Comparison of ENCODE assay signal across 12 cellular contexts in the genomic region with DNA sequence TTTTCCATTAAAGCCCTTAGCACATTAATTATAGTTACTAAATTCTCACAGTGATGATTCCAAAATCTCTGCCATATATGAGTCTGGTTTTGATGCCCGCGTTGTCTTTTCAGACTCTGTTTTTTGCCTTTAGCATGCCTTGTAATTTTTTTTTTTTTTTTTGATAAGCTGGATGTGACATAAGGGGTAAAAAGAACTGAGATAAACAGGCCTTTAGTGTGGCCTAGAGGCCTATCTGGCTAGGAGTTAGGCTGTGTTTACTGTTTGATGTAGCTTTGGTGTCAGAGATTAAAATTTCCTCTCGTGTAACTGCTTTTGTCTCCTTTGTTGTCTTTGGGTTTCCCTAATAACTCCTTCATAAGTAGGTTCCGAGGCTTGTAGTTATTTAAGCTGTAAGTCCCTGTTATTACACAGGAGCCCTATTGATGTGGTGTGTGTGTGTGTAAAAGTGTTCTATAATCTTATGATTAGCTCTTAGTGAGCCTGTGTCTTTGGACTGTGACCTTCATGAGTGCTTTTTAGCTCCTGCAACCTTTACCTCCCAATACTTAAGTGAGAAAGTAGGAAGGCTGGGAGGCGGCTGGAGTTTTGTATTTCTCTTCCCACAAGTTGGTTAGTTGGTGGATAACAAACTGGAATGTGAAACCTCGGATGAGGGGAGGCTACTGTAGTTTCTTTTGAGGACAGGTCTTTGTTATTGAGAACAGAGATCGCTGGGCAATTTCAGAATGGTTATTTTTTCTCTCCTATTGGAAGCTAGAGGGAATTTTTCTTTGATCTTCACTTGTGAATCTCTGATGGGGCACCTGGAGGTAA. TPM values are rescaled to one million over a fixed set of nuclear protein-coding genes. Genes with fewer than 3 reads are reported as not detected.
DNase-seq lines count a peak whose midpoint lies in the region; ATAC-seq and TF ChIP-seq lines count a peak whose summit lies in the region.
"Had no signal": no experiment of that assay in that cellular context is flagged by ENCODE, and none has a peak within 500 bp of the region (broad histone marks: within the 10 kb centered on the region; RNA-seq: fewer than 3 reads in every experiment).

No MANE protein-coding gene starts in this region.

- H3K27me3 Mint-ChIP-seq in CD4-positive, CD25-positive, alpha-beta regulatory T cell, result peaks cover 4% of the 10 kb centered on the region
- no peaks in the 10 kb centered on the region for H3K27me3 Mint-ChIP-seq in WTC11 (ENCODE audit: low read depth)
- no peaks in the 10 kb centered on the region for H3K27me3 Mint-ChIP-seq in activated CD4-positive, alpha-beta memory T cell treated with anti-CD3 and anti-CD28 coated beads for 36 hours
- H3K27me3 Mint-ChIP-seq in activated naive CD4-positive, alpha-beta T cell treated with anti-CD3 and anti-CD28 coated beads for 36 hours (ENCODE audit: low read depth), result no peaks in the 10 kb centered on the region

- H3K4me3 ChIP-seq in CD4-positive, CD25-positive, alpha-beta regulatory T cell (ENCODE audit: low read depth, low read length), result no peak overlapping the region
- H3K4me3 ChIP-seq in HUES48 (ENCODE audit: low read depth, low read length) (peak overlapping the region; percentile 37; the same call in 1 of the 2 replicates), iPS-20b (ENCODE audit: low read length) (peak overlapping the region; percentile 47), tibial artery (no peak overlapping the region)
- H3K4me3 ChIP-seq: upper lobe of right lung had no signal

- no peak for ATAC-seq in CD4-positive, CD25-positive, alpha-beta regulatory T cell (ENCODE audit: low read depth in 2 of 2)
- ATAC-seq in WTC11 (peak; percentile 74), GM18502 (IDR thresholded peaks at IDR 0.05; ENCODE audit: poor library complexity, unreplicated experiment) (no peak)
- ATAC-seq: upper lobe of right lung had no signal

- no peaks in the 10 kb centered on the region for H3K9me3 ChIP-seq in CD4-positive, CD25-positive, alpha-beta regulatory T cell (ENCODE audit: control insufficient read depth in 2 of 2, low read length in 2 of 2)
- H3K9me3 ChIP-seq in HUES48 (ENCODE audit: control insufficient read depth, insufficient read depth, low read length) (no peaks in the 10 kb centered on the region), iPS-20b (ENCODE audit: insufficient read depth, low read depth, low read length) (no peaks in the 10 kb centered on the region), tibial artery (no peaks in the 10 kb centered on the region)
- H3K9me3 ChIP-seq: upper lobe of right lung had no signal

- CTCF ChIA-PET in WTC11 (lab: Charles Lee), result interaction anchor here (0.7 to 1.8 kb wide), 4 partner anchors 17 to 230 kb away, joined by 5 to 10 read pairs (median 6); partner anchors contain the start of genes HS2ST1 and SELENOF
- CTCF ChIA-PET in activated CD4-positive, alpha-beta memory T cell treated with anti-CD3 and anti-CD28 coated beads for 36 hours (lab: Charles Lee), result no interaction called here
- CTCF ChIA-PET in activated naive CD4-positive, alpha-beta T cell treated with anti-CD3 and anti-CD28 coated beads for 36 hours (lab: Charles Lee), result interaction anchor here (0.9 to 1.0 kb wide), 2 partner anchors 20 to 151 kb away, joined by 4 to 6 read pairs; partner anchors contain the start of genes HS2ST1 and SELENOF

- H3K9ac ChIP-seq in HUES48 (ENCODE audit: low read depth, low read length), result 0 out of 2 replicates have a peak overlapping the region, but pooled peaks have one; percentile 6
- H3K9ac ChIP-seq in iPS-20b (ENCODE audit: low read depth, low read length), result peak overlapping the region; percentile 74

- peak overlapping the region in 2 of 4 donors; percentile 6 to 23 for H3K4me3 Mint-ChIP-seq in CD4-positive, CD25-positive, alpha-beta regulatory T cell
- H3K4me3 Mint-ChIP-seq in WTC11, result peak overlapping the region; percentile 58
- no peak overlapping the region for H3K4me3 Mint-ChIP-seq in activated CD4-positive, alpha-beta memory T cell treated with anti-CD3 and anti-CD28 coated beads for 36 hours
- no peak overlapping the region for H3K4me3 Mint-ChIP-seq in activated naive CD4-positive, alpha-beta T cell treated with anti-CD3 and anti-CD28 coated beads for 36 hours

- intact Hi-C loops in activated CD4-positive, alpha-beta memory T cell treated with anti-CD3 and anti-CD28 coated beads for 36 hours (cut with micrococcal nuclease), result no loop called here
- intact Hi-C loops in activated naive CD4-positive, alpha-beta T cell treated with anti-CD3 and anti-CD28 coated beads for 36 hours (cut with micrococcal nuclease), result no loop called here
- intact Hi-C loops in tibial artery (cut with DNase I; ENCODE audit: low total_unique reads), result no loop called here

- H3K9me3 Mint-ChIP-seq in CD4-positive, CD25-positive, alpha-beta regulatory T cell, result no peaks in the 10 kb centered on the region
- no peaks in the 10 kb centered on the region for H3K9me3 Mint-ChIP-seq in WTC11
- no peaks in the 10 kb centered on the region for H3K9me3 Mint-ChIP-seq in activated CD4-positive, alpha-beta memory T cell treated with anti-CD3 and anti-CD28 coated beads for 36 hours
- no peaks in the 10 kb centered on the region for H3K9me3 Mint-ChIP-seq in activated naive CD4-positive, alpha-beta T cell treated with anti-CD3 and anti-CD28 coated beads for 36 hours

- H3K4me1 Mint-ChIP-seq in CD4-positive, CD25-positive, alpha-beta regulatory T cell, result peaks cover 11 to 30% (median 29%) of the 10 kb centered on the region in 4 donors
- peaks cover 55% of the 10 kb centered on the region for H3K4me1 Mint-ChIP-seq in WTC11
- peaks cover 24% of the 10 kb centered on the region for H3K4me1 Mint-ChIP-seq in activated CD4-positive, alpha-beta memory T cell treated with anti-CD3 and anti-CD28 coated beads for 36 hours (ENCODE audit: low read depth)
- H3K4me1 Mint-ChIP-seq in activated naive CD4-positive, alpha-beta T cell treated with anti-CD3 and anti-CD28 coated beads for 36 hours (ENCODE audit: low read depth), result peaks cover 30% of the 10 kb centered on the region

- POLR2A ChIA-PET in WTC11 (lab: Charles Lee), result interaction anchor here (0.6 to 2.7 kb wide), 3 partner anchors 10 to 84 kb away, joined by 3 to 30 read pairs (median 3); partner anchors contain the start of genes HS2ST1 and SELENOF
- POLR2A ChIA-PET in activated CD4-positive, alpha-beta memory T cell treated with anti-CD3 and anti-CD28 coated beads for 36 hours (lab: Charles Lee), result no interaction called here

- no peak for TF ChIP-seq CTCF in WTC11 (IDR thresholded peaks at IDR 0.05)
- no peak for TF ChIP-seq CTCF in tibial artery (IDR thresholded peaks at IDR 0.05)

- H3K36me3 Mint-ChIP-seq in CD4-positive, CD25-positive, alpha-beta regulatory T cell, result no peaks in the 10 kb centered on the region
- H3K36me3 Mint-ChIP-seq in WTC11, result no peaks in the 10 kb centered on the region
- H3K36me3 Mint-ChIP-seq in activated CD4-positive, alpha-beta memory T cell treated with anti-CD3 and anti-CD28 coated beads for 36 hours, result no peaks in the 10 kb centered on the region
- H3K36me3 Mint-ChIP-seq in activated naive CD4-positive, alpha-beta T cell treated with anti-CD3 and anti-CD28 coated beads for 36 hours (ENCODE audit: low read depth), result no peaks in the 10 kb centered on the region

- H3K27ac Mint-ChIP-seq in CD4-positive, CD25-positive, alpha-beta regulatory T cell, result peak overlapping the region; percentile 6 to 76 (median 29)
- H3K27ac Mint-ChIP-seq in WTC11, result peak overlapping the region; percentile 99
- H3K27ac Mint-ChIP-seq in activated CD4-positive, alpha-beta memory T cell treated with anti-CD3 and anti-CD28 coated beads for 36 hours, result no peak overlapping the region
- no peak overlapping the region for H3K27ac Mint-ChIP-seq in activated naive CD4-positive, alpha-beta T cell treated with anti-CD3 and anti-CD28 coated beads for 36 hours

- no peak overlapping the region for H3K27ac ChIP-seq in CD4-positive, CD25-positive, alpha-beta regulatory T cell (ENCODE audit: insufficient read depth, low read length, poor library complexity, severe bottlenecking)
- H3K27ac ChIP-seq in HUES48 (ENCODE audit: low read depth, low read length) (peak overlapping the region; percentile 87), iPS-20b (ENCODE audit: low read length) (peak overlapping the region; percentile 59), tibial artery (no peak overlapping the region)
- H3K27ac ChIP-seq: upper lobe of right lung had no signal

- H3K27me3 ChIP-seq in CD4-positive, CD25-positive, alpha-beta regulatory T cell (ENCODE audit: control insufficient read depth, insufficient read depth, low read length), result no peaks in the 10 kb centered on the region
- H3K27me3 ChIP-seq in HUES48 (ENCODE audit: control insufficient read depth, insufficient read depth, low read length), result no peaks in the 10 kb centered on the region
- no peaks in the 10 kb centered on the region for H3K27me3 ChIP-seq in iPS-20b (ENCODE audit: insufficient read depth, low read length)
- no peaks in the 10 kb centered on the region for H3K27me3 ChIP-seq in tibial artery
- H3K27me3 ChIP-seq: upper lobe of right lung had no signal

- no peaks in the 10 kb centered on the region for H3K4me1 ChIP-seq in CD4-positive, CD25-positive, alpha-beta regulatory T cell (ENCODE audit: control insufficient read depth, insufficient read depth, low read length, poor library complexity, severe bottlenecking)
- H3K4me1 ChIP-seq in HUES48 (ENCODE audit: control insufficient read depth, insufficient read depth, low read length) (peaks cover 57% of the 10 kb centered on the region), iPS-20b (ENCODE audit: insufficient read depth, low read length) (peaks cover 31% of the 10 kb centered on the region), tibial artery (no peaks in the 10 kb centered on the region)
- H3K4me1 ChIP-seq: upper lobe of right lung had no signal

- no peaks in the 10 kb centered on the region for H3K36me3 ChIP-seq in CD4-positive, CD25-positive, alpha-beta regulatory T cell (ENCODE audit: control insufficient read depth, insufficient read depth, low read length)
- no peaks in the 10 kb centered on the region for H3K36me3 ChIP-seq in HUES48 (ENCODE audit: control insufficient read depth, insufficient read depth, low read length)
- H3K36me3 ChIP-seq in iPS-20b (ENCODE audit: insufficient read depth, low read depth, low read length), result no peaks in the 10 kb centered on the region
- no peaks in the 10 kb centered on the region for H3K36me3 ChIP-seq in tibial artery
- H3K36me3 ChIP-seq: upper lobe of right lung had no signal

- DNase-seq in CD4-positive, CD25-positive, alpha-beta regulatory T cell, result peak in 1 of 3 donors; percentile 7
- DNase-seq in WTC11 (ENCODE audit: low spot score), result no peak
- DNase-seq in activated CD4-positive, alpha-beta memory T cell treated with anti-CD3 and anti-CD28 coated beads for 36 hours, result no peak
- no peak for DNase-seq in activated naive CD4-positive, alpha-beta T cell treated with anti-CD3 and anti-CD28 coated beads for 36 hours
- DNase-seq in tibial artery, result no peak
- DNase-seq: GDM1, hippocampal formation, NCI-H1048, upper lobe of right lung had no signal

RNA-seq across cellular contexts. Expression of gene HS2ST1, which starts 19.3 kb away (rescaled TPM):
- total RNA-seq in CD4-positive, CD25-positive, alpha-beta regulatory T cell, result 12.3 TPM
- 1 to 10 TPM; 7.7 to 9.4 (median 7.9) TPM for polyA plus RNA-seq in CD4-positive, CD25-positive, alpha-beta regulatory T cell
- total RNA-seq in WTC11 (2021), result 19.0 to 24.7 TPM (median 19.7 TPM) in 3 replicates
- 10 to 100 TPM; 16.4 to 16.5 TPM for total RNA-seq in activated CD4-positive, alpha-beta memory T cell treated with anti-CD3 and anti-CD28 coated beads for 36 hours
- 10 to 100 TPM; 11.3 to 15.5 TPM for total RNA-seq in activated naive CD4-positive, alpha-beta T cell treated with anti-CD3 and anti-CD28 coated beads for 36 hours

RNA-seq across cellular contexts. Expression of gene SELENOF, which starts 19.8 kb away (rescaled TPM):
- 128 TPM for total RNA-seq in CD4-positive, CD25-positive, alpha-beta regulatory T cell
- polyA plus RNA-seq in CD4-positive, CD25-positive, alpha-beta regulatory T cell, result 100 to 1,000 TPM; 274 to 322 (median 304) TPM
- 152 to 156 TPM (median 156 TPM) in 3 replicates for total RNA-seq in WTC11 (2021)
- total RNA-seq in activated CD4-positive, alpha-beta memory T cell treated with anti-CD3 and anti-CD28 coated beads for 36 hours, result 100 to 1,000 TPM; 127 to 139 TPM
- total RNA-seq in activated naive CD4-positive, alpha-beta T cell treated with anti-CD3 and anti-CD28 coated beads for 36 hours, result 100 to 1,000 TPM; 111 to 115 TPM

Comparison
In these comparisons a context has a peak if more than half of its experiments do, and no peak if none do; other contexts are left out.
1. H3K27ac ChIP-seq: peak in HUES48 (single experiment) and iPS-20b (single experiment); none in CD4-positive, CD25-positive, alpha-beta regulatory T cell (single experiment) and tibial artery (0 of 2).
2. H3K4me3 ChIP-seq: peak in HUES48 (single experiment) and iPS-20b (single experiment); none in CD4-positive, CD25-positive, alpha-beta regulatory T cell (single experiment) and tibial artery (0 of 2).
3. H3K27ac Mint-ChIP-seq: peak in CD4-positive, CD25-positive, alpha-beta regulatory T cell (3 of 3) and WTC11 (single experiment); none in activated CD4-positive, alpha-beta memory T cell treated with anti-CD3 and anti-CD28 coated beads for 36 hours (single experiment) and activated naive CD4-positive, alpha-beta T cell treated with anti-CD3 and anti-CD28 coated beads for 36 hours (single experiment).